12 cellular contexts compared by ENCODE assay signal in the genomic region with DNA sequence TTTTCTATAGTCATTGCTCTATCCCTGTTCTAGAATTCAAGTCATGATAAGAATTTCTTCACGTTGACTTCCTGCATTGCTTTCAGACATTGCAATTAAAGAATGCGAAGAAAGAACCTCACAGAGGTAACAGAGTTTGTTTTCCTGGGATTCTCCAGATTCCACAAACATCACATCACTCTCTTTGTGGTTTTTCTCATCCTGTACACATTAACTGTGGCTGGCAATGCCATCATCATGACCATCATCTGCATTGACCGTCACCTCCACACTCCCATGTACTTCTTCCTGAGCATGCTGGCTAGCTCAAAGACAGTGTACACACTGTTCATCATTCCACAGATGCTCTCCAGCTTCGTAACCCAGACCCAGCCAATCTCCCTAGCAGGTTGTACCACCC. TPM values are rescaled to one million over a fixed set of nuclear protein-coding genes. Genes with fewer than 3 reads are reported as not detected.
DNase-seq lines count a peak whose midpoint lies in the region; ATAC-seq and TF ChIP-seq lines count a peak whose summit lies in the region.
"Had no signal": no experiment of that assay in that cellular context is flagged by ENCODE, and none has a peak within 500 bp of the region (broad histone marks: within the 10 kb centered on the region; RNA-seq: fewer than 3 reads in every experiment).

No MANE protein-coding gene starts in this region.

- H3K23ac ChIP-seq in mesendoderm (ENCODE audit: low read length), result no peak overlapping the region

- CTCF ChIA-PET in CD4-positive, alpha-beta memory T cell (lab: Charles Lee; ENCODE audit: partially characterized antibody), result no interaction called here

- H3K79me1 ChIP-seq in mesendoderm (ENCODE audit: low read length), result no peaks in the 10 kb centered on the region

- no peak overlapping the region for H3K4me3 ChIP-seq in endodermal cell (ENCODE audit: low read length)
- H3K4me3 ChIP-seq in mesendoderm (ENCODE audit: low read length), result no peak overlapping the region
- H3K4me3 ChIP-seq in CD4-positive, alpha-beta memory T cell (ENCODE audit: low read length in 2 of 2), result no peak overlapping the region

- no peaks in the 10 kb centered on the region for H3K36me3 ChIP-seq in endodermal cell (ENCODE audit: control insufficient read depth, insufficient read depth, low read length)
- H3K36me3 ChIP-seq in mesendoderm (ENCODE audit: control insufficient read depth, insufficient read depth, low read length), result no peaks in the 10 kb centered on the region
- no peaks in the 10 kb centered on the region for H3K36me3 ChIP-seq in CD4-positive, alpha-beta memory T cell (ENCODE audit: insufficient read depth, low read length)

- H2AK5ac ChIP-seq in mesendoderm (ENCODE audit: low read length), result no peak overlapping the region

- H3K9ac ChIP-seq in endodermal cell (ENCODE audit: extremely low read depth, low read length, poor library complexity, severe bottlenecking) (no peak overlapping the region), mesendoderm (ENCODE audit: low read length) (no peak overlapping the region)

- DNase-seq in EH (ENCODE audit: low read depth) (peak; percentile 96), RKO (ENCODE audit: low spot score) (peak; percentile 1), endodermal cell (no peak), mesendoderm (peak; percentile 94), NOMO-1 treated with DMSO at 0.1 percent for 48 hours (lab: John Stamatoyannopoulos, UW; ENCODE audit: unreplicated experiment) (no peak)
- no peak for DNase-seq in CD4-positive, alpha-beta memory T cell
- DNase-seq: activated T-cell treated with anti-CD3 and anti-CD28 coated beads for 4 hours, NCI-H774 had no signal

- POLR2A ChIA-PET in CD4-positive, alpha-beta memory T cell (lab: Charles Lee; ENCODE audit: partially characterized antibody), result no interaction called here

- H3K27me3 Mint-ChIP-seq in endodermal cell (ENCODE audit: insufficient read depth), result peaks cover 2% of the 10 kb centered on the region
- H3K27me3 Mint-ChIP-seq in CD4-positive, alpha-beta memory T cell, result peaks cover 28 to 36% of the 10 kb centered on the region in 2 donors

- H3K36me3 Mint-ChIP-seq in endodermal cell (ENCODE audit: low read depth), result no peaks in the 10 kb centered on the region
- no peaks in the 10 kb centered on the region for H3K36me3 Mint-ChIP-seq in CD4-positive, alpha-beta memory T cell

- H3K56ac ChIP-seq in mesendoderm (ENCODE audit: low read length), result no peak overlapping the region

- H4K5ac ChIP-seq in mesendoderm (ENCODE audit: low read length), result no peak overlapping the region

- peak overlapping the region; percentile 69 for H3K27ac Mint-ChIP-seq in endodermal cell
- H3K27ac Mint-ChIP-seq in CD4-positive, alpha-beta memory T cell, result no peak overlapping the region

- H2BK15ac ChIP-seq in mesendoderm (replicated peaks; ENCODE audit: low read depth), result no peak overlapping the region

- no peak overlapping the region for H4K8ac ChIP-seq in mesendoderm (ENCODE audit: low read depth, low read length)

- no peak overlapping the region for H3K4ac ChIP-seq in mesendoderm (ENCODE audit: low read depth, low read length)

- H3K9me3 ChIP-seq in endodermal cell (ENCODE audit: control insufficient read depth, low read length), result peaks cover 1% of the 10 kb centered on the region
- no peaks in the 10 kb centered on the region for H3K9me3 ChIP-seq in CD4-positive, alpha-beta memory T cell (ENCODE audit: control insufficient read depth in 1 of 2, low read length in 2 of 2)
- H3K9me3 ChIP-seq: Caco-2 had no signal

- no peaks in the 10 kb centered on the region for H3K4me1 Mint-ChIP-seq in endodermal cell
- no peaks in the 10 kb centered on the region for H3K4me1 Mint-ChIP-seq in CD4-positive, alpha-beta memory T cell
- H3K4me1 Mint-ChIP-seq: neural crest cell had no signal

- H3K9me3 Mint-ChIP-seq in endodermal cell, result peaks cover 49% of the 10 kb centered on the region
- H3K9me3 Mint-ChIP-seq in CD4-positive, alpha-beta memory T cell, result peaks cover 0 to 5% (median 2%) of the 10 kb centered on the region in 8 donors

- WGBS in endodermal cell (ENCODE audit: insufficient coverage in 1 of 2, insufficient read length in 1 of 2), 2 experiments, result 60 to 65% methylated on average over 4 of the region's 4 CpGs
- WGBS in mesendoderm (ENCODE audit: extremely low coverage, insufficient coverage, low lambda C conversion rate), result no CpG with 5 or more reads among the region's 4 CpGs

- H3K4me1 ChIP-seq in endodermal cell (ENCODE audit: control insufficient read depth, insufficient read depth, low read length) (no peaks in the 10 kb centered on the region), mesendoderm (ENCODE audit: control insufficient read depth, low read depth, low read length) (peaks cover 2% of the 10 kb centered on the region)
- no peaks in the 10 kb centered on the region for H3K4me1 ChIP-seq in CD4-positive, alpha-beta memory T cell (ENCODE audit: insufficient read depth, low read length)

- H3K27me3 ChIP-seq in endodermal cell (ENCODE audit: control insufficient read depth, insufficient read depth, low read length, poor library complexity, severe bottlenecking) (peaks cover 13% of the 10 kb centered on the region), mesendoderm (ENCODE audit: insufficient read depth, low read length, poor library complexity) (no peaks in the 10 kb centered on the region)
- no peaks in the 10 kb centered on the region for H3K27me3 ChIP-seq in CD4-positive, alpha-beta memory T cell (ENCODE audit: insufficient read depth, low read length)

- H2BK5ac ChIP-seq in mesendoderm (ENCODE audit: low read length), result no peak overlapping the region

- H3K4me3 Mint-ChIP-seq in endodermal cell, result no peak overlapping the region
- no peak overlapping the region for H3K4me3 Mint-ChIP-seq in CD4-positive, alpha-beta memory T cell
- H3K4me3 Mint-ChIP-seq: neural crest cell had no signal

- H3K18ac ChIP-seq in mesendoderm (ENCODE audit: low read length), result no peak overlapping the region

- H3K79me2 ChIP-seq in mesendoderm (ENCODE audit: control insufficient read depth, insufficient read depth, low read length), result no peaks in the 10 kb centered on the region

- no peak overlapping the region for H2BK120ac ChIP-seq in mesendoderm (ENCODE audit: low read depth, low read length)

- TF ChIP-seq CTCF in endodermal cell (conservative IDR thresholded peaks at IDR 0.05), result no peak

- no peak overlapping the region for H3K4me2 ChIP-seq in mesendoderm (ENCODE audit: low read length)

- ATAC-seq in GM21515 (IDR thresholded peaks at IDR 0.05; ENCODE audit: unreplicated experiment) (no peak), HG03025 (IDR thresholded peaks at IDR 0.05; ENCODE audit: low FRiP score, unreplicated experiment) (no peak)

- intact Hi-C loops in CD4-positive, alpha-beta memory T cell (cut with micrococcal nuclease), result no loop called here

- H3K27ac ChIP-seq in endodermal cell (ENCODE audit: low read depth, low read length) (no peak overlapping the region), mesendoderm (ENCODE audit: low read depth, low read length) (no peak overlapping the region)
- no peak overlapping the region for H3K27ac ChIP-seq in CD4-positive, alpha-beta memory T cell (ENCODE audit: low read depth, low read length)

RNA-seq across cellular contexts. Expression of a gene that starts 10.6 kb away (rescaled TPM):
- not detected for total RNA-seq in endodermal cell
- not detected for polyA plus RNA-seq in endodermal cell (2013, experiment 1 of 2)
- polyA plus RNA-seq in endodermal cell (2013, experiment 2 of 2), result not detected
- not detected for polyA plus RNA-seq in mesendoderm (2013, experiment 1 of 2)
- 0.06 TPM for polyA plus RNA-seq in mesendoderm (2013, experiment 2 of 2)
- not detected for total RNA-seq in CD4-positive, alpha-beta memory T cell
- polyA plus RNA-seq in CD4-positive, alpha-beta memory T cell, result not detected
- total RNA-seq: Caco-2, neural crest cell had no signal

Comparison
In these comparisons a context has a peak if more than half of its experiments do, and no peak if none do; other contexts are left out.
1. DNase-seq: peak in EH (single experiment), RKO (single experiment) and mesendoderm (single experiment); none in endodermal cell (single experiment), CD4-positive, alpha-beta memory T cell (0 of 5) and NOMO-1 treated with DMSO at 0.1 percent for 48 hours (single experiment).